In genomic region chrX:117274943-117275342, GRCh38 we compare ENCODE assay signal across 14 cellular contexts.
DNase-seq lines count a peak whose midpoint lies in the region; ATAC-seq and TF ChIP-seq lines count a peak whose summit lies in the region.
"Had no signal": no experiment of that assay in that cellular context is flagged by ENCODE, and none has a peak within 500 bp of the region (broad histone marks: within the 10 kb centered on the region; RNA-seq: fewer than 3 reads in every experiment).

No MANE protein-coding gene starts in this region.

- no peaks in the 10 kb centered on the region for H3K79me2 ChIP-seq in hepatocyte

- DNase-seq in NCI-H510A treated with DMSO at 0.1 percent for 48 hours (lab: John Stamatoyannopoulos, UW), result peak; percentile 11
- no peak for DNase-seq in NCI-H510A (lab: John Stamatoyannopoulos, UW)
- DNase-seq in NCI-H345 (lab: John Stamatoyannopoulos, UW), result peak; percentile 1
- DNase-seq in hepatocyte (ENCODE audit: low spot score), result peak; percentile 4
- DNase-seq in activated CD4-positive, alpha-beta T cell treated with anti-CD3 and anti-CD28 coated beads, Interleukin-2, amount 50 U/mL, for 4 hours, result no peak
- no peak for DNase-seq in lower lobe of right lung
- DNase-seq: ACHN; CD4-positive, CD25-positive, alpha-beta regulatory T cell; DND-41; GDM1 had no signal

- H3K4me1 ChIP-seq in hepatocyte (ENCODE audit: insufficient read depth) (no peaks in the 10 kb centered on the region), lower lobe of right lung (no peaks in the 10 kb centered on the region)
- H3K4me1 ChIP-seq: BLaER1 treated with 17β-estradiol and CSF1 and Interleukin-3, amounts not matched to agents 10 nM and 100 nM; HAP-1 had no signal

- H3K36me3 ChIP-seq in hepatocyte (replicated peaks; ENCODE audit: insufficient read depth, low read depth), result no peaks in the 10 kb centered on the region
- no peaks in the 10 kb centered on the region for H3K36me3 ChIP-seq in lower lobe of right lung
- H3K36me3 ChIP-seq: BLaER1 treated with 17β-estradiol and CSF1 and Interleukin-3, amounts not matched to agents 10 nM and 100 nM; HAP-1 had no signal

- H3K27ac ChIP-seq in hepatocyte (no peak overlapping the region), lower lobe of right lung (no peak overlapping the region)
- H3K27ac ChIP-seq: BLaER1 treated with 17β-estradiol and CSF1 and Interleukin-3, amounts not matched to agents 10 nM and 100 nM had no signal

- H2AFZ ChIP-seq in hepatocyte, result no peak overlapping the region

- no peak overlapping the region for H3K4me3 ChIP-seq in hepatocyte
- no peak overlapping the region for H3K4me3 ChIP-seq in lower lobe of right lung
- H3K4me3 ChIP-seq: BLaER1 treated with 17β-estradiol and CSF1 and Interleukin-3, amounts not matched to agents 10 nM and 100 nM; HAP-1 had no signal

- intact Hi-C loops in lower lobe of right lung (cut with DNase I), result no loop called here

- TF ChIP-seq CTCF in hepatocyte (IDR thresholded peaks at IDR 0.05; ENCODE audit: poor library complexity), result no peak
- TF ChIP-seq CTCF in lower lobe of right lung (IDR thresholded peaks at IDR 0.05), result no peak

- no peaks in the 10 kb centered on the region for H3K9me2 ChIP-seq in hepatocyte (replicated peaks; ENCODE audit: insufficient read depth)

- no peak overlapping the region for H3K4me2 ChIP-seq in hepatocyte
- H3K4me2 ChIP-seq: BLaER1 treated with 17β-estradiol and CSF1 and Interleukin-3, amounts not matched to agents 10 nM and 100 nM had no signal

- WGBS in hepatocyte (ENCODE audit: low lambda C conversion rate, missing lambda C conversion rate), result 30% methylated on average over 4 of the region's 4 CpGs

- no peaks in the 10 kb centered on the region for H3K27me3 ChIP-seq in hepatocyte
- no peaks in the 10 kb centered on the region for H3K27me3 ChIP-seq in lower lobe of right lung (ENCODE audit: low read depth)
- H3K27me3 ChIP-seq: BLaER1 treated with 17β-estradiol and CSF1 and Interleukin-3, amounts not matched to agents 10 nM and 100 nM had no signal

- no peaks in the 10 kb centered on the region for H4K20me1 ChIP-seq in hepatocyte (ENCODE audit: insufficient read depth, poor library complexity, severe bottlenecking)
- H4K20me1 ChIP-seq: BLaER1 treated with 17β-estradiol and CSF1 and Interleukin-3, amounts not matched to agents 10 nM and 100 nM had no signal

- ATAC-seq in GM21723 (IDR thresholded peaks at IDR 0.05; ENCODE audit: unreplicated experiment), result no peak
- ATAC-seq in GM18909 (IDR thresholded peaks at IDR 0.05; ENCODE audit: poor library complexity, unreplicated experiment), result no peak
- ATAC-seq in lower lobe of right lung, result no peak

- no peaks in the 10 kb centered on the region for H3K9me3 ChIP-seq in hepatocyte (ENCODE audit: low read depth)
- H3K9me3 ChIP-seq in lower lobe of right lung, result no peaks in the 10 kb centered on the region
- H3K9me3 ChIP-seq: HAP-1 had no signal

Comparison
In these comparisons a context has a peak if more than half of its experiments do, and no peak if none do; other contexts are left out.
1. DNase-seq: peak in NCI-H510A treated with DMSO at 0.1 percent for 48 hours (single experiment), NCI-H345 (single experiment) and hepatocyte (single experiment); none in NCI-H510A (single experiment), activated CD4-positive, alpha-beta T cell treated with anti-CD3 and anti-CD28 coated beads, Interleukin-2, amount 50 U/mL, for 4 hours (0 of 2) and lower lobe of right lung (single experiment).